In genomic region chr20:57608516-57608915, GRCh38 we compare ENCODE assay signal across 26 cellular contexts. TPM values are rescaled to one million over a fixed set of nuclear protein-coding genes. Genes with fewer than 3 reads are reported as not detected.
DNase-seq lines count a peak whose midpoint lies in the region; FAIRE-seq and TF ChIP-seq lines count a peak whose summit lies in the region.
"Had no signal": no experiment of that assay in that cellular context is flagged by ENCODE, and none has a peak within 500 bp of the region (broad histone marks: within the 10 kb centered on the region; RNA-seq: fewer than 3 reads in every experiment).

No MANE protein-coding gene starts in this region.

- no peak overlapping the region for H3K4ac ChIP-seq in trophoblast cell (ENCODE audit: low read depth, low read length)

- no peak overlapping the region for H4K8ac ChIP-seq in trophoblast cell (ENCODE audit: low read depth, low read length)

- H3K9me3 ChIP-seq in right atrium auricular region (no peaks in the 10 kb centered on the region), kidney (ENCODE audit: control insufficient read depth in 1 of 2, low read length in 2 of 2) (no peaks in the 10 kb centered on the region), sigmoid colon (no peaks in the 10 kb centered on the region), trophoblast cell (ENCODE audit: insufficient read depth, low read depth, low read length) (no peaks in the 10 kb centered on the region)
- H3K9me3 ChIP-seq: A549; BE2C; BLaER1 treated with 17β-estradiol and CSF1 and Interleukin-3, amounts not matched to agents 10 nM and 100 nM had no signal

- peaks cover 5% of the 10 kb centered on the region for H3K4me1 Mint-ChIP-seq in activated CD4-positive, alpha-beta T cell treated with anti-CD3 and anti-CD28 coated beads, Interleukin-2, amount 10 ng/mL, durations not matched to agents 24 days and 14 days
- H3K4me1 Mint-ChIP-seq: GM23338 had no signal

- 82 to 94% methylated on average over 7 of the region's 7 CpGs for WGBS in sigmoid colon, 2 donors
- no CpG with 5 or more reads among the region's 7 CpGs for WGBS in trophoblast cell (ENCODE audit: extremely low coverage, insufficient coverage, insufficient read length)

- TF ChIP-seq CTCF in right atrium auricular region (IDR thresholded peaks at IDR 0.05), result no peak
- TF ChIP-seq CTCF in kidney (IDR thresholded peaks at IDR 0.05; ENCODE audit: borderline replicate concordance, extremely low read depth, insufficient read depth), result no peak
- TF ChIP-seq CTCF in sigmoid colon (IDR thresholded peaks at IDR 0.05), result no peak

- H4K91ac ChIP-seq in trophoblast cell (ENCODE audit: low read depth, low read length), result no peak overlapping the region

- H3K4me3 Mint-ChIP-seq in activated CD4-positive, alpha-beta T cell treated with anti-CD3 and anti-CD28 coated beads, Interleukin-2, amount 10 ng/mL, durations not matched to agents 24 days and 14 days, result no peak overlapping the region
- H3K4me3 Mint-ChIP-seq: CD4-positive, alpha-beta T cell; CD8-positive, alpha-beta memory T cell; GM23338; H9 had no signal

- no peak overlapping the region for H3K27ac Mint-ChIP-seq in activated CD4-positive, alpha-beta T cell treated with anti-CD3 and anti-CD28 coated beads, Interleukin-2, amount 10 ng/mL, durations not matched to agents 24 days and 14 days
- H3K27ac Mint-ChIP-seq: CD14-positive monocyte; CD4-positive, alpha-beta T cell; GM23338; H9 had no signal

- H3K27me3 ChIP-seq in right atrium auricular region, result no peaks in the 10 kb centered on the region
- peaks cover 0 to 24% (median 5%) of the 10 kb centered on the region in 3 donors for H3K27me3 ChIP-seq in sigmoid colon
- no peaks in the 10 kb centered on the region for H3K27me3 ChIP-seq in trophoblast cell (ENCODE audit: insufficient read depth, low read length)

- no peaks in the 10 kb centered on the region for H3K79me2 ChIP-seq in trophoblast cell (ENCODE audit: control insufficient read depth, insufficient read depth, low read length, poor library complexity)

- H2BK12ac ChIP-seq in trophoblast cell (ENCODE audit: low read length), result no peak overlapping the region

- H3K36me3 ChIP-seq in right atrium auricular region (no peaks in the 10 kb centered on the region), kidney (ENCODE audit: control insufficient read depth in 1 of 2, insufficient read depth in 2 of 2, low read length in 2 of 2) (no peaks in the 10 kb centered on the region), sigmoid colon (no peaks in the 10 kb centered on the region), trophoblast cell (ENCODE audit: control insufficient read depth in 1 of 2, insufficient read depth in 2 of 2, low read length in 2 of 2) (no peaks in the 10 kb centered on the region)
- H3K36me3 ChIP-seq: BE2C; BLaER1 treated with 17β-estradiol and CSF1 and Interleukin-3, amounts not matched to agents 10 nM and 100 nM had no signal

- H3K9me3 Mint-ChIP-seq in activated CD4-positive, alpha-beta T cell treated with anti-CD3 and anti-CD28 coated beads, Interleukin-2, amount 10 ng/mL, durations not matched to agents 24 days and 14 days, result no peaks in the 10 kb centered on the region
- H3K9me3 Mint-ChIP-seq: CD4-positive, alpha-beta T cell; CD8-positive, alpha-beta memory T cell; GM23338; H9 had no signal

- H3K18ac ChIP-seq in trophoblast cell (ENCODE audit: low read length), result no peak overlapping the region

- no peak overlapping the region for H4K12ac ChIP-seq in trophoblast cell (ENCODE audit: low read depth, low read length)

- FAIRE-seq in kidney (lab: Jason Lieb, UNC) (no peak), GM12892 (lab: Jason Lieb, UNC) (no peak)
- FAIRE-seq: A549, D721Med, GM12878, GM18507 had no signal

- H3K14ac ChIP-seq in trophoblast cell (ENCODE audit: low read length), result no peak overlapping the region

- no peak overlapping the region for H2BK5ac ChIP-seq in trophoblast cell (ENCODE audit: low read depth, low read length, poor library complexity)

- TF ChIP-seq POLR2A in sigmoid colon (IDR thresholded peaks at IDR 0.05) (no peak), GM12892 (IDR thresholded peaks at IDR 0.05; ENCODE audit: low read depth, low read length) (no peak)

- peaks cover 3% of the 10 kb centered on the region for H3K79me1 ChIP-seq in trophoblast cell (ENCODE audit: low read length)

- H3K27me3 Mint-ChIP-seq in activated CD4-positive, alpha-beta T cell treated with anti-CD3 and anti-CD28 coated beads, Interleukin-2, amount 10 ng/mL, durations not matched to agents 24 days and 14 days, result peaks cover 15% of the 10 kb centered on the region
- H3K27me3 Mint-ChIP-seq: CD4-positive, alpha-beta T cell; CD8-positive, alpha-beta memory T cell had no signal

- no peak overlapping the region for H3K4me3 ChIP-seq in right atrium auricular region
- H3K4me3 ChIP-seq in kidney (ENCODE audit: low read length in 2 of 2), result no peak overlapping the region
- H3K4me3 ChIP-seq in sigmoid colon, result no peak overlapping the region
- no peak overlapping the region for H3K4me3 ChIP-seq in trophoblast cell (ENCODE audit: low read depth, low read length)
- H3K4me3 ChIP-seq: A549; BLaER1 treated with 17β-estradiol and CSF1 and Interleukin-3, amounts not matched to agents 10 nM and 100 nM; GM12878; GM23338 had no signal

- DNase-seq in cardiac septum (ENCODE audit: low spot score) (peak; percentile 43), right atrium auricular region (ENCODE audit: low spot score) (no peak), kidney (peak; percentile 45), sigmoid colon (peak; percentile 39), GM12892 (ENCODE audit: insufficient read length) (no peak), trophoblast cell (no peak)
- DNase-seq in activated CD4-positive, alpha-beta T cell treated with anti-CD3 and anti-CD28 coated beads, Interleukin-2, amount 10 ng/mL, durations not matched to agents 24 days and 14 days, result no peak
- DNase-seq: 8988T, ACHN, AML-193, BE2C, DMS 273 treated with DMSO at 0.1 percent for 48 hours, DMS79, EL, GDM1, H9 had no signal

- intact Hi-C loops in cardiac septum (cut with DNase I), result no loop called here
- intact Hi-C loops in kidney (cut with DNase I), result no loop called here
- intact Hi-C loops in sigmoid colon (cut with DNase I), result no loop called here
- intact Hi-C loops in activated CD4-positive, alpha-beta T cell treated with anti-CD3 and anti-CD28 coated beads, Interleukin-2, amount 10 ng/mL, durations not matched to agents 24 days and 14 days (cut with micrococcal nuclease), result no loop called here

- no peak overlapping the region for H2AK5ac ChIP-seq in trophoblast cell (ENCODE audit: low read length)

- H2AFZ ChIP-seq in trophoblast cell (ENCODE audit: insufficient read depth, low read length, poor library complexity), result no peak overlapping the region
- H2AFZ ChIP-seq: GM23338 had no signal

- no peak overlapping the region for H2BK120ac ChIP-seq in trophoblast cell (ENCODE audit: insufficient read depth, low read length, poor library complexity)

- no peak overlapping the region for H3K4me2 ChIP-seq in trophoblast cell (ENCODE audit: low read length)
- H3K4me2 ChIP-seq: A549, GM23338 had no signal

- H3K9ac ChIP-seq in kidney (ENCODE audit: low read length in 2 of 2), result no peak overlapping the region
- H3K9ac ChIP-seq in trophoblast cell (ENCODE audit: low read length), result no peak overlapping the region
- H3K9ac ChIP-seq: BLaER1 treated with 17β-estradiol and CSF1 and Interleukin-3, amounts not matched to agents 10 nM and 100 nM had no signal

- H3K23ac ChIP-seq in trophoblast cell (ENCODE audit: low read length), result no peak overlapping the region

- H3K4me1 ChIP-seq in right atrium auricular region, result no peaks in the 10 kb centered on the region
- H3K4me1 ChIP-seq in kidney (ENCODE audit: control insufficient read depth in 1 of 2, insufficient read depth in 1 of 2, low read depth in 1 of 2, low read length in 2 of 2), result no peaks in the 10 kb centered on the region
- no peaks in the 10 kb centered on the region for H3K4me1 ChIP-seq in sigmoid colon
- peaks cover 2 to 6% of the 10 kb centered on the region in 2 experiments for H3K4me1 ChIP-seq in trophoblast cell (ENCODE audit: control insufficient read depth in 1 of 2, insufficient read depth in 2 of 2, low read length in 2 of 2)
- H3K4me1 ChIP-seq: A549, BE2C had no signal

- peaks cover 21% of the 10 kb centered on the region for H3K36me3 Mint-ChIP-seq in activated CD4-positive, alpha-beta T cell treated with anti-CD3 and anti-CD28 coated beads, Interleukin-2, amount 10 ng/mL, durations not matched to agents 24 days and 14 days (ENCODE audit: low read depth)

- TF ChIP-seq EP300 in sigmoid colon (IDR thresholded peaks at IDR 0.05), result no peak

- H3K27ac ChIP-seq in right atrium auricular region (no peak overlapping the region), kidney (ENCODE audit: low read depth in 2 of 2, low read length in 2 of 2) (no peak overlapping the region), sigmoid colon (no peak overlapping the region), trophoblast cell (ENCODE audit: low read depth, low read length) (no peak overlapping the region)
- H3K27ac ChIP-seq: A549; BLaER1 treated with 17β-estradiol and CSF1 and Interleukin-3, amounts not matched to agents 10 nM and 100 nM had no signal

RNA-seq across cellular contexts. Expression of gene ZBP1, which starts 11.7 kb away (rescaled TPM):
- total RNA-seq in cardiac septum, result 0.43 TPM
- not detected for total RNA-seq in right atrium auricular region
- total RNA-seq in kidney, result 3.7 TPM
- not detected for polyA plus RNA-seq in kidney (ENCODE audit: insufficient read depth, low read depth, low replicate concordance)
- under 1 TPM in 2 of 4 donors, not detected in 2; 0.36 to 0.49 TPM for total RNA-seq in sigmoid colon
- polyA plus RNA-seq in sigmoid colon, result 10 to 100 TPM in 1 of 3 donors, 1 to 10 TPM in 2; 1.2 to 17.2 (median 5.3) TPM
- total RNA-seq in activated CD4-positive, alpha-beta T cell treated with anti-CD3 and anti-CD28 coated beads, Interleukin-2, amount 10 ng/mL, durations not matched to agents 24 days and 14 days, result 0.51 and 0.62 TPM in 2 replicates
- polyA plus RNA-seq in GM12892 (2012; ENCODE audit: missing spikeins), result 2.0 TPM
- polyA plus RNA-seq in trophoblast cell (2013), result not detected in 2 replicates
- total RNA-seq: GM23338, H4, H9 had no signal
- polyA plus RNA-seq: GM23338 had no signal

RNA-seq across cellular contexts. Expression of gene PCK1, which starts 47.6 kb away (rescaled TPM):
- 0.48 TPM for total RNA-seq in cardiac septum
- total RNA-seq in right atrium auricular region, result 1 to 10 TPM in 1 of 2 donors, under 1 TPM in 1; 0.52 to 4.7 TPM
- total RNA-seq in kidney, result 29.7 TPM
- 551 TPM for polyA plus RNA-seq in kidney (ENCODE audit: insufficient read depth, low read depth, low replicate concordance)
- 1 to 10 TPM in 1 of 4 donors, under 1 TPM in 3; 0.33 to 7.5 (median 0.48) TPM for total RNA-seq in sigmoid colon
- 100 to 1,000 TPM in 1 of 3 donors, 10 to 100 TPM in 2; 40.4 to 334 (median 85.9) TPM for polyA plus RNA-seq in sigmoid colon
- total RNA-seq in activated CD4-positive, alpha-beta T cell treated with anti-CD3 and anti-CD28 coated beads, Interleukin-2, amount 10 ng/mL, durations not matched to agents 24 days and 14 days, result not detected in 2 replicates
- 0.57 TPM for polyA plus RNA-seq in GM12892 (2012; ENCODE audit: missing spikeins)
- polyA plus RNA-seq in trophoblast cell (2013), result 0.01 TPM in 1 of 2 replicates, not detected in the other
- total RNA-seq: CD4-positive, alpha-beta T cell; CD8-positive, alpha-beta memory T cell; GM23338; H9 had no signal
- polyA plus RNA-seq: CD14-positive monocyte; CD8-positive, alpha-beta memory T cell; GM23338 had no signal

Comparison
In these comparisons a context has a peak if more than half of its experiments do, and no peak if none do; other contexts are left out.
1. DNase-seq: peak in cardiac septum (single experiment), kidney (single experiment) and sigmoid colon (single experiment); none in right atrium auricular region (single experiment), activated CD4-positive, alpha-beta T cell treated with anti-CD3 and anti-CD28 coated beads, Interleukin-2, amount 10 ng/mL, durations not matched to agents 24 days and 14 days (single experiment), GM12892 (single experiment) and trophoblast cell (0 of 2).